In the genomic region with DNA sequence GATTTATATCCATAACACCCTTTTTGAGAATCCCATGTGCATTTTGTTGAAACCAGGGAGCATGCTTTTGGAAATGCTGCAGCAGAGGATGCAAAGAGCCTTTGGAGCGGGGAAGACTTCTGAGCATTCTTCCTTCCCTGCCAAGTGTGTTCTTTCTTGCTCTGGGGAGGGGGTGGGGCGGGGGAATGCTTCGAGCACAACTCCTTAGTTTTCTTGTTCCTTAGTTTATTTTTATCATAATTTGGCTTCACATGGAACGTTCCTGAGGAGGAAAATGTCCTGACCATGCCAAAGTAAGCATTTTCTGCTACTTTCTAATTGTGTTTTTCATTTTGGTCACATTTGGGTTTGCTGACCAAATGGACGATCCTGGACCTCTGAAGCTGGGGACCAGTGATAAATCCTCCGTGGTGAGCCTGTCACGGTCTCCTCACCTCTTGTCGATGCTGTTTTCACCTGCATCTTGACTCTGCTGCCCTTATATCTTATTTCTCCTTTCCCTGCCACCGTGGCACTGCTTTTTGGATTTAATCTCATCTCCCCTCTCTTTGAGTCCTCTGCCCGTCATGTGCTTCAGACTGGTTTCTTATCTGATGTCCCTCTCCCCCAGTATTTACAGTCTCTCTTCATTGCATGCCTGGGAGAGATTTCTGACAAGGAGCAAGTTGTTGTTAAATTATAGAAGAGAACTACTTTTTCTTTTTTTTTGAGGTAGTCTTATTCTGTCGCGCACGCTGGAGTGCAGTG, we compare ENCODE assay signal across 1 cellular context.
TF ChIP-seq lines count a peak whose summit lies in the region.

No MANE protein-coding gene starts in this region.

TF ChIP-seq in K562, 482 proteins besides CTCF, POLR2A, EP300 and RAD21 (continues in another document):
- no peak for TF ChIP-seq RBM22 (IDR thresholded peaks at IDR 0.05; ENCODE audit: low read depth, low read length, poor library complexity, severe bottlenecking)
- no peak for TF ChIP-seq YBX1 (IDR thresholded peaks at IDR 0.05)
- TF ChIP-seq RHOXF2B (CRISPR knock-in tag; conservative IDR thresholded peaks at IDR 0.05): no peak
- TF ChIP-seq, protein P1, sequence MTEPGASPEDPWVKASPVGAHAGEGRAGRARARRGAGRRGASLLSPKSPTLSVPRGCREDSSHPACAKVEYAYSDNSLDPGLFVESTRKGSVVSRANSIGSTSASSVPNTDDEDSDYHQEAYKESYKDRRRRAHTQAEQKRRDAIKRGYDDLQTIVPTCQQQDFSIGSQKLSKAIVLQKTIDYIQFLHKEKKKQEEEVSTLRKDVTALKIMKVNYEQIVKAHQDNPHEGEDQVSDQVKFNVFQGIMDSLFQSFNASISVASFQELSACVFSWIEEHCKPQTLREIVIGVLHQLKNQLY (CRISPR knock-in tag; conservative IDR thresholded peaks at IDR 0.05): no peak
- TF ChIP-seq ZNF282 (CRISPR knock-in tag; IDR thresholded peaks at IDR 0.05): no peak
- 0 out of 2 replicates have a peak, but pooled peaks have one; percentile 18 for TF ChIP-seq MTA3 (IDR thresholded peaks at IDR 0.05; ENCODE audit: borderline replicate concordance)
- TF ChIP-seq SNIP1 (IDR thresholded peaks at IDR 0.05; ENCODE audit: low read depth): no peak
- no peak for TF ChIP-seq ZNF584 (CRISPR knock-in tag; IDR thresholded peaks at IDR 0.05; ENCODE audit: low read depth)
- no peak for TF ChIP-seq STAT5A (IDR thresholded peaks at IDR 0.05; ENCODE audit: borderline replicate concordance, low read length)
- no peak for TF ChIP-seq GATA2 (CRISPR knock-in tag; IDR thresholded peaks at IDR 0.05)
- no peak for TF ChIP-seq NFATC3 (IDR thresholded peaks at IDR 0.05)
- TF ChIP-seq TAF15 (IDR thresholded peaks at IDR 0.05; ENCODE audit: low read depth, low read length): no peak
- TF ChIP-seq, protein P2, sequence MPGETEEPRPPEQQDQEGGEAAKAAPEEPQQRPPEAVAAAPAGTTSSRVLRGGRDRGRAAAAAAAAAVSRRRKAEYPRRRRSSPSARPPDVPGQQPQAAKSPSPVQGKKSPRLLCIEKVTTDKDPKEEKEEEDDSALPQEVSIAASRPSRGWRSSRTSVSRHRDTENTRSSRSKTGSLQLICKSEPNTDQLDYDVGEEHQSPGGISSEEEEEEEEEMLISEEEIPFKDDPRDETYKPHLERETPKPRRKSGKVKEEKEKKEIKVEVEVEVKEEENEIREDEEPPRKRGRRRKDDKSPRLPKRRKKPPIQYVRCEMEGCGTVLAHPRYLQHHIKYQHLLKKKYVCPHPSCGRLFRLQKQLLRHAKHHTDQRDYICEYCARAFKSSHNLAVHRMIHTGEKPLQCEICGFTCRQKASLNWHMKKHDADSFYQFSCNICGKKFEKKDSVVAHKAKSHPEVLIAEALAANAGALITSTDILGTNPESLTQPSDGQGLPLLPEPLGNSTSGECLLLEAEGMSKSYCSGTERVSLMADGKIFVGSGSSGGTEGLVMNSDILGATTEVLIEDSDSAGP (CRISPR knock-in tag; IDR thresholded peaks at IDR 0.05): no peak
- TF ChIP-seq, protein P3, sequence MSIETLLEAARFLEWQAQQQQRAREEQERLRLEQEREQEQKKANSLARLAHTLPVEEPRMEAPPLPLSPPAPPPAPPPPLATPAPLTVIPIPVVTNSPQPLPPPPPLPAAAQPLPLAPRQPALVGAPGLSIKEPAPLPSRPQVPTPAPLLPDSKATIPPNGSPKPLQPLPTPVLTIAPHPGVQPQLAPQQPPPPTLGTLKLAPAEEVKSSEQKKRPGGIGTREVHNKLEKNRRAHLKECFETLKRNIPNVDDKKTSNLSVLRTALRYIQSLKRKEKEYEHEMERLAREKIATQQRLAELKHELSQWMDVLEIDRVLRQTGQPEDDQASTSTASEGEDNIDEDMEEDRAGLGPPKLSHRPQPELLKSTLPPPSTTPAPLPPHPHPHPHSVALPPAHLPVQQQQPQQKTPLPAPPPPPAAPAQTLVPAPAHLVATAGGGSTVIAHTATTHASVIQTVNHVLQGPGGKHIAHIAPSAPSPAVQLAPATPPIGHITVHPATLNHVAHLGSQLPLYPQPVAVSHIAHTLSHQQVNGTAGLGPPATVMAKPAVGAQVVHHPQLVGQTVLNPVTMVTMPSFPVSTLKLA (conservative IDR thresholded peaks at IDR 0.05): peak; percentile 29 to 50; a peak in 2 of 4 replicates
- peak; percentile 34; the same call in 1 of the 2 replicates for TF ChIP-seq ARID1B (IDR thresholded peaks at IDR 0.05)
- no peak for TF ChIP-seq EGR1 (conservative IDR thresholded peaks at IDR 0.05)
- TF ChIP-seq, protein P4, sequence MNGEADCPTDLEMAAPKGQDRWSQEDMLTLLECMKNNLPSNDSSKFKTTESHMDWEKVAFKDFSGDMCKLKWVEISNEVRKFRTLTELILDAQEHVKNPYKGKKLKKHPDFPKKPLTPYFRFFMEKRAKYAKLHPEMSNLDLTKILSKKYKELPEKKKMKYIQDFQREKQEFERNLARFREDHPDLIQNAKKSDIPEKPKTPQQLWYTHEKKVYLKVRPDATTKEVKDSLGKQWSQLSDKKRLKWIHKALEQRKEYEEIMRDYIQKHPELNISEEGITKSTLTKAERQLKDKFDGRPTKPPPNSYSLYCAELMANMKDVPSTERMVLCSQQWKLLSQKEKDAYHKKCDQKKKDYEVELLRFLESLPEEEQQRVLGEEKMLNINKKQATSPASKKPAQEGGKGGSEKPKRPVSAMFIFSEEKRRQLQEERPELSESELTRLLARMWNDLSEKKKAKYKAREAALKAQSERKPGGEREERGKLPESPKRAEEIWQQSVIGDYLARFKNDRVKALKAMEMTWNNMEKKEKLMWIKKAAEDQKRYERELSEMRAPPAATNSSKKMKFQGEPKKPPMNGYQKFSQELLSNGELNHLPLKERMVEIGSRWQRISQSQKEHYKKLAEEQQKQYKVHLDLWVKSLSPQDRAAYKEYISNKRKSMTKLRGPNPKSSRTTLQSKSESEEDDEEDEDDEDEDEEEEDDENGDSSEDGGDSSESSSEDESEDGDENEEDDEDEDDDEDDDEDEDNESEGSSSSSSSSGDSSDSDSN (IDR thresholded peaks at IDR 0.05; ENCODE audit: borderline replicate concordance in 1 of 2, low read depth in 2 of 2, low read length in 2 of 2): no peak
- no peak for TF ChIP-seq HEY1 (CRISPR knock-in tag; IDR thresholded peaks at IDR 0.05; ENCODE audit: borderline replicate concordance)
- TF ChIP-seq, protein P5, sequence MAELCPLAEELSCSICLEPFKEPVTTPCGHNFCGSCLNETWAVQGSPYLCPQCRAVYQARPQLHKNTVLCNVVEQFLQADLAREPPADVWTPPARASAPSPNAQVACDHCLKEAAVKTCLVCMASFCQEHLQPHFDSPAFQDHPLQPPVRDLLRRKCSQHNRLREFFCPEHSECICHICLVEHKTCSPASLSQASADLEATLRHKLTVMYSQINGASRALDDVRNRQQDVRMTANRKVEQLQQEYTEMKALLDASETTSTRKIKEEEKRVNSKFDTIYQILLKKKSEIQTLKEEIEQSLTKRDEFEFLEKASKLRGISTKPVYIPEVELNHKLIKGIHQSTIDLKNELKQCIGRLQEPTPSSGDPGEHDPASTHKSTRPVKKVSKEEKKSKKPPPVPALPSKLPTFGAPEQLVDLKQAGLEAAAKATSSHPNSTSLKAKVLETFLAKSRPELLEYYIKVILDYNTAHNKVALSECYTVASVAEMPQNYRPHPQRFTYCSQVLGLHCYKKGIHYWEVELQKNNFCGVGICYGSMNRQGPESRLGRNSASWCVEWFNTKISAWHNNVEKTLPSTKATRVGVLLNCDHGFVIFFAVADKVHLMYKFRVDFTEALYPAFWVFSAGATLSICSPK (IDR thresholded peaks at IDR 0.05; ENCODE audit: borderline replicate concordance): no peak
- TF ChIP-seq U2AF2 (optimal IDR thresholded peaks at IDR 0.05; ENCODE audit: low read depth, low read length): no peak
- TF ChIP-seq NBN (IDR thresholded peaks at IDR 0.05; ENCODE audit: low read depth): no peak
- TF ChIP-seq, protein P6, sequence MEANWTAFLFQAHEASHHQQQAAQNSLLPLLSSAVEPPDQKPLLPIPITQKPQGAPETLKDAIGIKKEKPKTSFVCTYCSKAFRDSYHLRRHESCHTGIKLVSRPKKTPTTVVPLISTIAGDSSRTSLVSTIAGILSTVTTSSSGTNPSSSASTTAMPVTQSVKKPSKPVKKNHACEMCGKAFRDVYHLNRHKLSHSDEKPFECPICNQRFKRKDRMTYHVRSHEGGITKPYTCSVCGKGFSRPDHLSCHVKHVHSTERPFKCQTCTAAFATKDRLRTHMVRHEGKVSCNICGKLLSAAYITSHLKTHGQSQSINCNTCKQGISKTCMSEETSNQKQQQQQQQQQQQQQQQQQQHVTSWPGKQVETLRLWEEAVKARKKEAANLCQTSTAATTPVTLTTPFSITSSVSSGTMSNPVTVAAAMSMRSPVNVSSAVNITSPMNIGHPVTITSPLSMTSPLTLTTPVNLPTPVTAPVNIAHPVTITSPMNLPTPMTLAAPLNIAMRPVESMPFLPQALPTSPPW (CRISPR knock-in tag; IDR thresholded peaks at IDR 0.05): 0 out of 2 replicates have a peak, but pooled peaks have one; percentile 15
- no peak for TF ChIP-seq KHSRP (IDR thresholded peaks at IDR 0.05)
- TF ChIP-seq, protein P7, sequence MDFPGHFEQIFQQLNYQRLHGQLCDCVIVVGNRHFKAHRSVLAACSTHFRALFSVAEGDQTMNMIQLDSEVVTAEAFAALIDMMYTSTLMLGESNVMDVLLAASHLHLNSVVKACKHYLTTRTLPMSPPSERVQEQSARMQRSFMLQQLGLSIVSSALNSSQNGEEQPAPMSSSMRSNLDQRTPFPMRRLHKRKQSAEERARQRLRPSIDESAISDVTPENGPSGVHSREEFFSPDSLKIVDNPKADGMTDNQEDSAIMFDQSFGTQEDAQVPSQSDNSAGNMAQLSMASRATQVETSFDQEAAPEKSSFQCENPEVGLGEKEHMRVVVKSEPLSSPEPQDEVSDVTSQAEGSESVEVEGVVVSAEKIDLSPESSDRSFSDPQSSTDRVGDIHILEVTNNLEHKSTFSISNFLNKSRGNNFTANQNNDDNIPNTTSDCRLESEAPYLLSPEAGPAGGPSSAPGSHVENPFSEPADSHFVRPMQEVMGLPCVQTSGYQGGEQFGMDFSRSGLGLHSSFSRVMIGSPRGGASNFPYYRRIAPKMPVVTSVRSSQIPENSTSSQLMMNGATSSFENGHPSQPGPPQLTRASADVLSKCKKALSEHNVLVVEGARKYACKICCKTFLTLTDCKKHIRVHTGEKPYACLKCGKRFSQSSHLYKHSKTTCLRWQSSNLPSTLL (IDR thresholded peaks at IDR 0.05): no peak
- no peak for TF ChIP-seq PHTF2 (CRISPR knock-in tag; IDR thresholded peaks at IDR 0.05)
- no peak for TF ChIP-seq IFI16 (CRISPR knock-in tag; IDR thresholded peaks at IDR 0.05)
- TF ChIP-seq JUND (IDR thresholded peaks at IDR 0.05; ENCODE audit: borderline replicate concordance, low read depth, low read length): no peak
- peak; percentile 19; the same call in 1 of the 3 replicates for TF ChIP-seq JUND (tag; IDR thresholded peaks at IDR 0.05; ENCODE audit: borderline replicate concordance, low read depth, low read length)
- TF ChIP-seq ZC3H4 (CRISPR knock-in tag; IDR thresholded peaks at IDR 0.05; ENCODE audit: borderline replicate concordance): no peak
- no peak for TF ChIP-seq RBFOX2 (IDR thresholded peaks at IDR 0.05; ENCODE audit: low read depth, low read length)
- TF ChIP-seq LCOR (CRISPR knock-in tag; IDR thresholded peaks at IDR 0.05): no peak
- TF ChIP-seq CBFA2T3 (IDR thresholded peaks at IDR 0.05): 0 out of 2 replicates have a peak, but pooled peaks have one; percentile 9
- no peak for TF ChIP-seq CCNT2 (IDR thresholded peaks at IDR 0.05; ENCODE audit: borderline replicate concordance, extremely low read depth, insufficient read length, low read depth, low read length)
- TF ChIP-seq PTBP1 (IDR thresholded peaks at IDR 0.05; ENCODE audit: low read depth, low read length): no peak
- TF ChIP-seq ZNF75A (CRISPR knock-in tag; IDR thresholded peaks at IDR 0.05): no peak
- TF ChIP-seq, protein P8, sequence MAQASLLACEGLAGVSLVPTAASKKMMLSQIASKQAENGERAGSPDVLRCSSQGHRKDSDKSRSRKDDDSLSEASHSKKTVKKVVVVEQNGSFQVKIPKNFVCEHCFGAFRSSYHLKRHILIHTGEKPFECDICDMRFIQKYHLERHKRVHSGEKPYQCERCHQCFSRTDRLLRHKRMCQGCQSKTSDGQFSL (CRISPR knock-in tag; IDR thresholded peaks at IDR 0.05): no peak
- TF ChIP-seq, protein P8 (tag; IDR thresholded peaks at IDR 0.05): no peak
- no peak for TF ChIP-seq ZNF707 (CRISPR knock-in tag; conservative IDR thresholded peaks at IDR 0.05)
- TF ChIP-seq, protein P9, sequence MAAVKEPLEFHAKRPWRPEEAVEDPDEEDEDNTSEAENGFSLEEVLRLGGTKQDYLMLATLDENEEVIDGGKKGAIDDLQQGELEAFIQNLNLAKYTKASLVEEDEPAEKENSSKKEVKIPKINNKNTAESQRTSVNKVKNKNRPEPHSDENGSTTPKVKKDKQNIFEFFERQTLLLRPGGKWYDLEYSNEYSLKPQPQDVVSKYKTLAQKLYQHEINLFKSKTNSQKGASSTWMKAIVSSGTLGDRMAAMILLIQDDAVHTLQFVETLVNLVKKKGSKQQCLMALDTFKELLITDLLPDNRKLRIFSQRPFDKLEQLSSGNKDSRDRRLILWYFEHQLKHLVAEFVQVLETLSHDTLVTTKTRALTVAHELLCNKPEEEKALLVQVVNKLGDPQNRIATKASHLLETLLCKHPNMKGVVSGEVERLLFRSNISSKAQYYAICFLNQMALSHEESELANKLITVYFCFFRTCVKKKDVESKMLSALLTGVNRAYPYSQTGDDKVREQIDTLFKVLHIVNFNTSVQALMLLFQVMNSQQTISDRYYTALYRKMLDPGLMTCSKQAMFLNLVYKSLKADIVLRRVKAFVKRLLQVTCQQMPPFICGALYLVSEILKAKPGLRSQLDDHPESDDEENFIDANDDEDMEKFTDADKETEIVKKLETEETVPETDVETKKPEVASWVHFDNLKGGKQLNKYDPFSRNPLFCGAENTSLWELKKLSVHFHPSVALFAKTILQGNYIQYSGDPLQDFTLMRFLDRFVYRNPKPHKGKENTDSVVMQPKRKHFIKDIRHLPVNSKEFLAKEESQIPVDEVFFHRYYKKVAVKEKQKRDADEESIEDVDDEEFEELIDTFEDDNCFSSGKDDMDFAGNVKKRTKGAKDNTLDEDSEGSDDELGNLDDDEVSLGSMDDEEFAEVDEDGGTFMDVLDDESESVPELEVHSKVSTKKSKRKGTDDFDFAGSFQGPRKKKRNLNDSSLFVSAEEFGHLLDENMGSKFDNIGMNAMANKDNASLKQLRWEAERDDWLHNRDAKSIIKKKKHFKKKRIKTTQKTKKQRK (IDR thresholded peaks at IDR 0.05; ENCODE audit: borderline replicate concordance, low read depth, low read length): no peak
- TF ChIP-seq KDM1A (IDR thresholded peaks at IDR 0.05): peak; percentile 38 to 65; a peak in 3 of 4 replicates
- TF ChIP-seq, protein P10, sequence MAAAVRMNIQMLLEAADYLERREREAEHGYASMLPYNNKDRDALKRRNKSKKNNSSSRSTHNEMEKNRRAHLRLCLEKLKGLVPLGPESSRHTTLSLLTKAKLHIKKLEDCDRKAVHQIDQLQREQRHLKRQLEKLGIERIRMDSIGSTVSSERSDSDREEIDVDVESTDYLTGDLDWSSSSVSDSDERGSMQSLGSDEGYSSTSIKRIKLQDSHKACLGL (CRISPR knock-in tag; IDR thresholded peaks at IDR 0.05; ENCODE audit: borderline replicate concordance, poor library complexity, severe bottlenecking): no peak
- TF ChIP-seq DNMT1 (IDR thresholded peaks at IDR 0.05): no peak
